15 cellular contexts compared by ENCODE assay signal in genomic region chr22:31618057-31618456, GRCh38. TPM values are rescaled to one million over a fixed set of nuclear protein-coding genes. Genes with fewer than 3 reads are reported as not detected.
DNase-seq lines count a peak whose midpoint lies in the region; ATAC-seq and TF ChIP-seq lines count a peak whose summit lies in the region.
"Had no signal": no experiment of that assay in that cellular context is flagged by ENCODE, and none has a peak within 500 bp of the region (broad histone marks: within the 10 kb centered on the region; RNA-seq: fewer than 3 reads in every experiment).

No MANE protein-coding gene starts in this region.

- no peaks in the 10 kb centered on the region for H3K27me3 ChIP-seq in foreskin keratinocyte
- H3K27me3 ChIP-seq: brain microvascular endothelial cell, upper lobe of right lung had no signal

- no peak overlapping the region for H3K27ac ChIP-seq in foreskin keratinocyte
- H3K27ac ChIP-seq: brain microvascular endothelial cell, C4-2B, upper lobe of right lung had no signal

- no peak for TF ChIP-seq CTCF in foreskin keratinocyte (conservative IDR thresholded peaks at IDR 0.05)

- in situ Hi-C loops in G401 (cut with HindIII; ENCODE audit: low sequenced_read_pairs), result no loop called here

- peak; percentile 46 for ATAC-seq in foreskin keratinocyte
- ATAC-seq in GM21723 (IDR thresholded peaks at IDR 0.05; ENCODE audit: unreplicated experiment), result no peak
- ATAC-seq: upper lobe of right lung had no signal

- H3K4me1 ChIP-seq in foreskin keratinocyte, result no peaks in the 10 kb centered on the region

- DNase-seq in G401 (ENCODE audit: low spot score), result peak; percentile 47
- peak; percentile 30 for DNase-seq in NCI-H1417 treated with DMSO at 0.1 percent for 48 hours (lab: John Stamatoyannopoulos, UW)
- peak; percentile 80 for DNase-seq in NCI-H510A (lab: John Stamatoyannopoulos, UW)
- no peak for DNase-seq in foreskin keratinocyte
- DNase-seq in amygdala (lab: John Stamatoyannopoulos, UW), result no peak
- DNase-seq in T-helper 2 cell, result no peak
- no peak for DNase-seq in activated CD4-positive, CD25-positive, alpha-beta regulatory T cell treated with anti-CD3 and anti-CD28 coated beads, Interleukin-2, amount 50 U/mL, for 72 hours
- DNase-seq: activated naive CD4-positive, alpha-beta T cell treated with Interleukin-2 at 50 U/mL for 16 hours; brain microvascular endothelial cell; GDM1; NCI-H1694; stimulated activated CD4-positive, alpha-beta T cell treated with anti-CD3 and anti-CD28 coated beads, Interleukin-4, amount 100 ng/mL, for 4 hours; upper lobe of right lung had no signal

RNA-seq across cellular contexts. Expression of gene PISD, which starts 44.0 kb away (rescaled TPM):
- 46.1 and 75.3 TPM in 2 replicates for total RNA-seq in G401 (2014; rRNA removed; shearing (Covaris generic))
- total RNA-seq in foreskin keratinocyte, result 37.7 and 39.8 TPM in 2 replicates
- 28.0 and 34.0 TPM in 2 replicates for polyA plus RNA-seq in foreskin keratinocyte

Comparison
In these comparisons a context has a peak if more than half of its experiments do, and no peak if none do; other contexts are left out.
1. DNase-seq: peak in G401 (single experiment), NCI-H1417 treated with DMSO at 0.1 percent for 48 hours (single experiment) and NCI-H510A (single experiment); none in foreskin keratinocyte (0 of 2), amygdala (0 of 56), T-helper 2 cell (0 of 5) and activated CD4-positive, CD25-positive, alpha-beta regulatory T cell treated with anti-CD3 and anti-CD28 coated beads, Interleukin-2, amount 50 U/mL, for 72 hours (single experiment).